Comparison of ENCODE assay signal across 1 cellular context in genomic region chr13:66661336-66661735, GRCh38.
TF ChIP-seq lines count a peak whose summit lies in the region.

No MANE protein-coding gene starts in this region.

TF ChIP-seq in HEK293T, 16 proteins besides CTCF, POLR2A, EP300 and RAD21 (continued from another document):
- peak; percentile 44 for TF ChIP-seq PKNOX1 (IDR thresholded peaks at IDR 0.05)
- no peak for TF ChIP-seq SP1 (IDR thresholded peaks at IDR 0.05)
